1 cellular context compared by ENCODE assay signal in genomic region chr14:75322746-75323145, GRCh38.
TF ChIP-seq lines count a peak whose summit lies in the region.

No MANE protein-coding gene starts in this region.

TF ChIP-seq in WTC11, 78 proteins besides CTCF, POLR2A, EP300 and RAD21:
- TF ChIP-seq E2F1 (CRISPR knock-in tag; IDR thresholded peaks at IDR 0.05) (no peak), ZBTB43 (CRISPR knock-in tag; IDR thresholded peaks at IDR 0.05) (no peak), NFATC4 (CRISPR knock-in tag; IDR thresholded peaks at IDR 0.05) (no peak), MAX (CRISPR knock-in tag; IDR thresholded peaks at IDR 0.05) (no peak), OVOL2 (CRISPR knock-in tag; IDR thresholded peaks at IDR 0.05; ENCODE audit: borderline replicate concordance) (no peak), ZNF425 (CRISPR knock-in tag; conservative IDR thresholded peaks at IDR 0.05) (no peak), ZNF396 (CRISPR knock-in tag; IDR thresholded peaks at IDR 0.05; ENCODE audit: borderline replicate concordance) (no peak), CREM (CRISPR knock-in tag; IDR thresholded peaks at IDR 0.05) (no peak), NFYB (CRISPR knock-in tag; conservative IDR thresholded peaks at IDR 0.05; ENCODE audit: low read depth) (no peak), JAZF1 (CRISPR knock-in tag; IDR thresholded peaks at IDR 0.05) (no peak), ELF4 (CRISPR knock-in tag; IDR thresholded peaks at IDR 0.05; ENCODE audit: low read depth) (no peak), JUN (CRISPR knock-in tag; IDR thresholded peaks at IDR 0.05) (no peak), E2F5 (CRISPR knock-in tag; IDR thresholded peaks at IDR 0.05) (no peak), STAT6 (CRISPR knock-in tag; conservative IDR thresholded peaks at IDR 0.05; ENCODE audit: low read depth) (no peak), SMAD3 (CRISPR knock-in tag; IDR thresholded peaks at IDR 0.05; ENCODE audit: borderline replicate concordance) (no peak), CREB1 (CRISPR knock-in tag; IDR thresholded peaks at IDR 0.05) (no peak), PRDM15 (CRISPR knock-in tag; IDR thresholded peaks at IDR 0.05) (no peak), ZNF512 (CRISPR knock-in tag; IDR thresholded peaks at IDR 0.05; ENCODE audit: borderline replicate concordance) (no peak), AFF4 (CRISPR knock-in tag; IDR thresholded peaks at IDR 0.05; ENCODE audit: borderline replicate concordance) (no peak)
TF ChIP-seq in WTC11: peak in this region for 0.
